ENCODE assay signal across 21 cellular contexts in the genomic region with DNA sequence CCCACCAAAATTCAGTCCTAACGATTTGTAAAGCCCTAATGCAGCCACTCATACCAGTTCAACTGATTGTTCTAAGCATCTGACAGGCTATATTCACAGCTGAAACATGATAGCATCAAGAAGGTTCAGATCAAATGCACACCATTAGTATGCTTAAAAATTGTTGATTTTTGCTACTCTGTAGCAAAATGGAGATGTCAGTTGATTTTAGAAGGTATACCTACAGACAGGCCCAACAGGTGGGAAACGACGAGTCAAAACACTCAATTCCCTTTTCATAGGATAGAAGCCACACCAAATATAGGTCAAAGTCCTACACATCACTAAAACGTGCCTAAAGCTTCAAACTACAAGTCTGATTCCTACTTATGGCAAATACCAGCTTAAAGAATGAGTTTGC. TPM values are rescaled to one million over a fixed set of nuclear protein-coding genes. Genes with fewer than 3 reads are reported as not detected.
DNase-seq lines count a peak whose midpoint lies in the region; ATAC-seq, FAIRE-seq and TF ChIP-seq lines count a peak whose summit lies in the region.
"Had no signal": no experiment of that assay in that cellular context is flagged by ENCODE, and none has a peak within 500 bp of the region (broad histone marks: within the 10 kb centered on the region; RNA-seq: fewer than 3 reads in every experiment).

No MANE protein-coding gene starts in this region.

- in situ Hi-C loops in GM12878 (cut with MboI) (no loop called here), gastrocnemius medialis (cut with MboI; ENCODE audit: low sequenced_read_pairs in 4 of 4) (loop anchor here in 1 of 4 donors (25.0 kb wide), 1 partner anchor 324 kb away; the partner anchor contains the start of gene SMIM12)

- H3K9me3 Mint-ChIP-seq in T-helper 2 cell treated with Interferon-gamma antibody and Interleukin-4, amounts not matched to agents 5 μg/mL and 100 μg/mL, for 36 hours: no peaks in the 10 kb centered on the region
- H3K9me3 Mint-ChIP-seq: dendritic cell treated with granulocyte-macrophage colony-stimulating factor and Interleukin-4, amounts not matched to agents 40 ng/mL and 50 ng/mL, for 4 days had no signal

- peaks cover 21% of the 10 kb centered on the region for H4K20me1 ChIP-seq in GM12878 (ENCODE audit: control insufficient read depth, insufficient read depth)

- no peak overlapping the region for H3K9ac ChIP-seq in GM12878 (ENCODE audit: control insufficient read depth, insufficient read depth, low read length)

- peaks cover 98% of the 10 kb centered on the region for H3K36me3 Mint-ChIP-seq in T-helper 2 cell treated with Interferon-gamma antibody and Interleukin-4, amounts not matched to agents 5 μg/mL and 100 μg/mL, for 36 hours (ENCODE audit: low read depth)

- H3K27me3 Mint-ChIP-seq in T-helper 2 cell treated with Interferon-gamma antibody and Interleukin-4, amounts not matched to agents 5 μg/mL and 100 μg/mL, for 36 hours (ENCODE audit: low read depth): no peaks in the 10 kb centered on the region
- H3K27me3 Mint-ChIP-seq: dendritic cell treated with granulocyte-macrophage colony-stimulating factor and Interleukin-4, amounts not matched to agents 40 ng/mL and 50 ng/mL, for 4 days had no signal

- no peak for TF ChIP-seq POLR2A in GM12878 (IDR thresholded peaks at IDR 0.05; ENCODE audit: low read depth, low read length)
- no peak for TF ChIP-seq POLR2A in gastrocnemius medialis (IDR thresholded peaks at IDR 0.05)
- TF ChIP-seq POLR2A in Peyer's patch (IDR thresholded peaks at IDR 0.05): no peak

- WGBS in GM12878 (ENCODE audit: insufficient coverage, insufficient replicate concordance, low lambda C conversion rate, missing lambda C conversion rate): 52% methylated on average over 4 of the region's 4 CpGs

- TF ChIP-seq EP300 in GM12878 (IDR thresholded peaks at IDR 0.05; ENCODE audit: borderline replicate concordance in 1 of 2, control insufficient read depth in 1 of 2, low read depth in 2 of 2, low read length in 2 of 2): no peak

- H3K79me2 ChIP-seq in GM12878 (ENCODE audit: control insufficient read depth, insufficient read depth, low read length): peaks cover 93% of the 10 kb centered on the region

- ATAC-seq in GM12878 (no peak), gastrocnemius medialis (no peak), GM19397 (IDR thresholded peaks at IDR 0.05; ENCODE audit: unreplicated experiment) (no peak)

- H3K9me3 ChIP-seq in GM12878 (replicated peaks; ENCODE audit: control insufficient read depth, insufficient read depth, low read length) (no peaks in the 10 kb centered on the region), gastrocnemius medialis (no peaks in the 10 kb centered on the region), Peyer's patch (no peaks in the 10 kb centered on the region)
- H3K9me3 ChIP-seq: testis had no signal

- SMC1A ChIA-PET in GM12878 (lab: Charles Lee; ENCODE audit: uncharacterized antibody, unreplicated experiment): interaction anchor here (1.0 to 1.5 kb wide), 4 partner anchors 16 to 334 kb away, joined by 3 to 7 read pairs (median 3); no protein-coding TSS in a partner anchor

- intact Hi-C loops in GM12878 (cut with micrococcal nuclease; ENCODE audit: unreplicated experiment): loop anchor here (10.0 kb wide), 2 partner anchors 201 to 331 kb away; partner anchors contain the start of genes SMIM12 and TMEM35B
- intact Hi-C loops in gastrocnemius medialis (cut with DNase I; ENCODE audit: low total_unique reads): no loop called here

- H3K27me3 ChIP-seq in GM12878 (replicated peaks in 1 of 2; ENCODE audit: control insufficient read depth in 2 of 2, insufficient read depth in 2 of 2, low read length in 1 of 2) (no peaks in the 10 kb centered on the region), gastrocnemius medialis (no peaks in the 10 kb centered on the region), Peyer's patch (no peaks in the 10 kb centered on the region)
- H3K27me3 ChIP-seq: testis had no signal

- no peak overlapping the region for H2AFZ ChIP-seq in GM12878 (ENCODE audit: control insufficient read depth, low read depth, low read length)

- no peak for DNase-seq in T-helper 2 cell treated with Interferon-gamma antibody and Interleukin-4, amounts not matched to agents 5 μg/mL and 100 μg/mL, for 36 hours (ENCODE audit: low spot score)
- DNase-seq in T-helper 2 cell: no peak
- DNase-seq in NAMALWA (ENCODE audit: low spot score): peak; percentile 36
- no peak for DNase-seq in GM12878 (ENCODE audit: low read depth, low spot score)
- DNase-seq in gastrocnemius medialis: no peak
- DNase-seq in NCI-H187 treated with DMSO at 0.1 percent for 48 hours (lab: John Stamatoyannopoulos, UW): no peak
- no peak for DNase-seq in Peyer's patch
- DNase-seq: activated CD4-positive, CD25-positive, alpha-beta regulatory T cell; COR-L47; GF-D8; hippocampal formation; Kasumi-1; NCI-H187; NCI-H526; posterior cingulate gyrus; SW 1271; testis had no signal

- POLR2A ChIA-PET in GM12878 (lab: Charles Lee): interaction anchor here (0.6 kb wide), 1 partner anchor 34 kb away, joined by 4 read pairs; no protein-coding TSS in a partner anchor

- H3K4me2 ChIP-seq in GM12878 (ENCODE audit: control insufficient read depth, insufficient read depth): peak overlapping the region; percentile 67

- BruUV-seq in GM12878 (replicated peaks; lab: Mats Ljungman, UMichigan): no TSS peak

- RAD21 ChIA-PET in GM12878 (lab: Charles Lee; ENCODE audit: unreplicated experiment): interaction anchor here (1.1 kb wide), 1 partner anchor 16 kb away, joined by 3 read pairs; no protein-coding TSS in a partner anchor

- TF ChIP-seq RAD21 in GM12878 (IDR thresholded peaks at IDR 0.05; ENCODE audit: insufficient read depth, low read depth, low read length): no peak

- peaks cover 3% of the 10 kb centered on the region; the same call in 1 of the 2 replicates for H3K4me1 ChIP-seq in GM12878 (ENCODE audit: control insufficient read depth, insufficient read depth, low read length)
- H3K4me1 ChIP-seq in gastrocnemius medialis: peaks cover 69% of the 10 kb centered on the region in 2 donors
- peaks cover 4 to 71% (median 7%) of the 10 kb centered on the region in 4 donors for H3K4me1 ChIP-seq in Peyer's patch

- peaks cover 14 to 73% of the 10 kb centered on the region in 2 experiments for H3K36me3 ChIP-seq in GM12878 (ENCODE audit: control insufficient read depth in 2 of 2, insufficient read depth in 2 of 2, low read length in 1 of 2)
- H3K36me3 ChIP-seq in gastrocnemius medialis: peaks cover 8 to 100% of the 10 kb centered on the region in 2 donors
- peaks cover 0 to 100% (median 0%) of the 10 kb centered on the region in 3 donors for H3K36me3 ChIP-seq in Peyer's patch

- H3K27ac ChIP-seq in GM12878 (ENCODE audit: control insufficient read depth, insufficient read depth): no peak overlapping the region
- peak overlapping the region in 3 of 4 donors; percentile 8 to 39 (median 14) for H3K27ac ChIP-seq in gastrocnemius medialis
- no peak overlapping the region for H3K27ac ChIP-seq in Peyer's patch
- H3K27ac ChIP-seq: HL-60, testis had no signal

- FAIRE-seq in GM12878 (lab: Jason Lieb, UNC): no peak
- FAIRE-seq: A204.1 had no signal

- no peak overlapping the region for H3K27ac Mint-ChIP-seq in T-helper 2 cell treated with Interferon-gamma antibody and Interleukin-4, amounts not matched to agents 5 μg/mL and 100 μg/mL, for 36 hours

- no peak for TF ChIP-seq CTCF in GM12878 (IDR thresholded peaks at IDR 0.05 in 2 of 3, conservative IDR thresholded peaks at IDR 0.05 in 1 of 3; ENCODE audit: control insufficient read depth in 2 of 3, extremely low read depth in 1 of 3, insufficient read depth in 1 of 3, low read depth in 3 of 3, low read length in 3 of 3)
- TF ChIP-seq CTCF in gastrocnemius medialis (IDR thresholded peaks at IDR 0.05 in 4 of 5, conservative IDR thresholded peaks at IDR 0.05 in 1 of 5): no peak
- no peak for TF ChIP-seq CTCF in Peyer's patch (IDR thresholded peaks at IDR 0.05)

- H3K4me1 Mint-ChIP-seq in T-helper 2 cell treated with Interferon-gamma antibody and Interleukin-4, amounts not matched to agents 5 μg/mL and 100 μg/mL, for 36 hours (ENCODE audit: low read depth): peaks cover 88% of the 10 kb centered on the region

- peak overlapping the region; percentile 38 for H3K4me3 Mint-ChIP-seq in T-helper 2 cell treated with Interferon-gamma antibody and Interleukin-4, amounts not matched to agents 5 μg/mL and 100 μg/mL, for 36 hours
- H3K4me3 Mint-ChIP-seq: dendritic cell treated with granulocyte-macrophage colony-stimulating factor and Interleukin-4, amounts not matched to agents 40 ng/mL and 50 ng/mL, for 4 days had no signal

- CTCF ChIA-PET in GM12878 (lab: Yijun Ruan, JAX): interaction anchor here (0.6 to 1.9 kb wide), 6 partner anchors 12 to 333 kb away, joined by 3 to 6 read pairs (median 4); no protein-coding TSS in a partner anchor

- H3K4me3 ChIP-seq in GM12878 (peak overlapping the region; percentile 48; the same call in 1 of the 2 replicates), gastrocnemius medialis (no peak overlapping the region), Peyer's patch (no peak overlapping the region)
- H3K4me3 ChIP-seq: testis had no signal

TF ChIP-seq in GM12878, 131 proteins besides CTCF, POLR2A, EP300 and RAD21:
- no peak for TF ChIP-seq IRF4 (IDR thresholded peaks at IDR 0.05; ENCODE audit: low read depth, low read length)
- peak; percentile 72 for TF ChIP-seq POLR2AphosphoS5 (IDR thresholded peaks at IDR 0.05; ENCODE audit: low read length)
- peak; percentile 14; the same call in 1 of the 2 replicates for TF ChIP-seq SMAD5 (IDR thresholded peaks at IDR 0.05; ENCODE audit: low read depth)

RNA-seq across cellular contexts. Expression of gene SFPQ, which starts 6.7 kb away (rescaled TPM):
- total RNA-seq in GM12878 (2013; cell fraction: nucleolus; rRNA removed): 575 and 577 TPM in 2 replicates
- total RNA-seq in GM12878 (2014; rRNA removed) (201 and 223 TPM in 2 replicates), GM12878 (2014; rRNA removed; fragmentation: Illumina TruSeq; extraction: Trizol) (384 and 393 TPM in 2 replicates), GM12878 (2021) (305 and 325 TPM in 2 replicates), gastrocnemius medialis (100 to 1,000 TPM in 1 of 4 donors, 10 to 100 TPM in 3; 70.1 to 128 (median 82.4) TPM), Peyer's patch (100 to 1,000 TPM; 177 to 629 (median 255) TPM)
- polyA plus RNA-seq in GM12878 (2011; ENCODE audit: low read depth): 203 TPM
- polyA plus RNA-seq in GM12878 (2011; rRNA removed) (177 and 237 TPM in 2 replicates), GM12878 (2014; fragmentation: Illumina TruSeq; extraction: Trizol) (559 and 719 TPM in 2 replicates), GM12878 (2014; fragmentation: Nextera tagmentation; extraction: Ambion mirVana) (100 to 1,000 TPM in 1 of 2 experiments, 10 to 100 TPM in 1; 78.5 to 117 TPM), GM12878 (2014; rRNA removed) (257 and 273 TPM in 2 replicates), GM12878 (2016; fragmentation: Nextera tagmentation; extraction: Ambion mirVana) (100 to 1,000 TPM; 171 to 198 TPM)
- 59.6 and 65.2 TPM in 2 replicates for polyA plus RNA-seq in GM12878 (2011; cell fraction: cytosol; rRNA removed)
- polyA plus RNA-seq in GM12878 (2011; cell fraction: nucleus; rRNA removed): 308 and 445 TPM in 2 replicates
- polyA plus RNA-seq in GM12878 (2012): 220 and 322 TPM in 2 replicates
- 92.8 and 133 TPM in 2 replicates for polyA minus RNA-seq in GM12878 (2011; rRNA and poly(A)+ RNA removed)
- 56.9 and 61.2 TPM in 2 replicates for polyA minus RNA-seq in GM12878 (2011; cell fraction: cytosol; rRNA and poly(A)+ RNA removed)
- polyA minus RNA-seq in GM12878 (2011; cell fraction: nucleus; rRNA and poly(A)+ RNA removed): 129 and 229 TPM in 2 replicates

Comparison
In these comparisons a context has a peak if more than half of its experiments do, and no peak if none do; other contexts are left out.
1. H3K27ac ChIP-seq: peak in gastrocnemius medialis (3 of 4); none in GM12878 (single experiment) and Peyer's patch (0 of 4).